ENCODE assay signal across 27 cellular contexts in the genomic region with DNA sequence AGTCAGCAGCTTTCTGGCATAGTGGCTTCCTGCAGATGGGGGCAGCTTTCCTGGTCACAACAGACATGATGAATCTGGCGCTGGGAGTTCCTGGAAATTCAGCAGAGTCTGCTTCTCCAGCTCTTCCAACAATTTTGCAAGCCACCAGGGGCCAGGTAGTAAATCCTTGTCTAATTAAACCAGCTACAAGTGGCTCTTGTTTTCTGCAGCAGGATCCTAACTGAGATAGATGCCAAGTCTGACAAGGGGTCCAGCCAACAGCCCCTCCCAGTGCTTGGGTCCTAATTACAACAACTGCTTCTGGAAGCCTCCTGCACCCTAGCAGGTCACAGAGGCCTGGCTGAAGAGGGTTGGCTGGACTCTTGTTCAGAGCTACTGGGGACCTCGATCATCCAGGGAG.
"Had no signal": no experiment of that assay in that cellular context is flagged by ENCODE, and none has a peak within 500 bp of the region (broad histone marks: within the 10 kb centered on the region; RNA-seq: fewer than 3 reads in every experiment).

No MANE protein-coding gene starts in this region.

- ATAC-seq: esophagus mucosa; foreskin keratinocyte; gastroesophageal sphincter; heart left ventricle; left ventricle myocardium superior; lower lobe of right lung; naive thymus-derived CD8-positive, alpha-beta T cell; sciatic nerve; stimulated activated effector memory CD8-positive, alpha-beta T cell treated with anti-CD3 and anti-CD28 coated beads, Interleukin-12 subunit alpha, Interleukin-12 subunit beta, amount 100 ng/mL, for 72 hours had no signal

- H3K9me3 ChIP-seq: gastroesophageal sphincter, heart left ventricle, lower lobe of right lung, right atrium auricular region, stomach, testis, tibial artery had no signal

- H3K4me1 ChIP-seq: foreskin keratinocyte, lower lobe of right lung, parathyroid adenoma had no signal

- H3K4me3 Mint-ChIP-seq: dendritic cell treated with granulocyte-macrophage colony-stimulating factor and Interleukin-4, amounts not matched to agents 40 ng/mL and 50 ng/mL, for 4 days; endodermal cell; naive thymus-derived CD8-positive, alpha-beta T cell; stimulated activated effector memory CD8-positive, alpha-beta T cell treated with anti-CD3 and anti-CD28 coated beads, Interleukin-12 subunit alpha, Interleukin-12 subunit beta, amount 100 ng/mL, for 72 hours; type B pancreatic cell had no signal

- H3K79me2 ChIP-seq: parathyroid adenoma had no signal

- H3K27ac ChIP-seq: epithelial cell of prostate, foreskin keratinocyte, gastroesophageal sphincter, heart left ventricle, lower lobe of right lung, parathyroid adenoma, right atrium auricular region, stomach, testis, tibial artery had no signal

- H3K9ac ChIP-seq: parathyroid adenoma had no signal

- H3K27ac Mint-ChIP-seq: dendritic cell treated with granulocyte-macrophage colony-stimulating factor and Interleukin-4, amounts not matched to agents 40 ng/mL and 50 ng/mL, for 4 days; endodermal cell; progenitor cell of endocrine pancreas; type B pancreatic cell had no signal

- H3K27me3 ChIP-seq: foreskin keratinocyte, gastroesophageal sphincter, heart left ventricle, right atrium auricular region, stomach, testis, tibial artery had no signal

- H2AFZ ChIP-seq: parathyroid adenoma had no signal

- H3K27me3 Mint-ChIP-seq: dendritic cell treated with granulocyte-macrophage colony-stimulating factor and Interleukin-4, amounts not matched to agents 40 ng/mL and 50 ng/mL, for 4 days; naive thymus-derived CD8-positive, alpha-beta T cell; type B pancreatic cell had no signal

- H3K4me3 ChIP-seq: gastroesophageal sphincter, heart left ventricle, lower lobe of right lung, right atrium auricular region, stomach, testis, tibial artery had no signal

- DNase-seq: effector CD8-positive, alpha-beta T cell; endodermal cell; foreskin keratinocyte; heart left ventricle; hippocampal formation; islet precursor cell; kidney glomerular epithelial cell; left ventricle myocardium superior; lower lobe of right lung; naive thymus-derived CD8-positive, alpha-beta T cell; occipital lobe; stimulated activated CD4-positive, alpha-beta T cell treated with anti-CD3 and anti-CD28 coated beads, Interleukin-2, amount 100 ng/mL, for 24 hours; stimulated activated CD4-positive, alpha-beta T cell treated with anti-CD3 and anti-CD28 coated beads, Interleukin-4, amount 100 ng/mL, for 24 hours; stimulated activated naive CD4-positive, alpha-beta T cell treated with Interleukin-2 at 50 U/mL for 16 hours; stomach; testis; tibial artery had no signal
